In genomic region chr14:59310644-59311043, GRCh38 we compare ENCODE assay signal across 20 cellular contexts.
DNase-seq lines count a peak whose midpoint lies in the region; ATAC-seq, FAIRE-seq and TF ChIP-seq lines count a peak whose summit lies in the region.
"Had no signal": no experiment of that assay in that cellular context is flagged by ENCODE, and none has a peak within 500 bp of the region (broad histone marks: within the 10 kb centered on the region; RNA-seq: fewer than 3 reads in every experiment).

No MANE protein-coding gene starts in this region.

- no peak for DNase-seq in HEK293T (ENCODE audit: extremely low spot score)
- DNase-seq in RCC 7860 (ENCODE audit: low spot score) = peak; percentile 7
- peak; percentile 37 for DNase-seq in glomerular visceral epithelial cell (ENCODE audit: extremely low spot score)
- DNase-seq in type B pancreatic cell (ENCODE audit: extremely low spot score, unreplicated experiment) = no peak
- no peak for DNase-seq in occipital lobe (lab: John Stamatoyannopoulos, UW)
- DNase-seq in H54 (ENCODE audit: insufficient read length, low spot score) = no peak
- DNase-seq: activated CD8-positive, alpha-beta memory T cell treated with anti-CD3 and anti-CD28 coated beads, Interleukin-2, amount 50 U/mL, for 4 hours; DMS79 treated with DMSO at 0.1 percent for 48 hours; effector memory CD8-positive, alpha-beta T cell; HFFc6; mesendoderm; NCI-H187; NCI-H524 treated with DMSO at 0.1 percent for 48 hours; Peyer's patch; stimulated activated naive CD4-positive, alpha-beta T cell; T-helper 2 cell had no signal

- peaks cover 7% of the 10 kb centered on the region for H3K36me3 Mint-ChIP-seq in type B pancreatic cell
- H3K36me3 Mint-ChIP-seq: activated naive CD4-positive, alpha-beta T cell treated with anti-CD3 and anti-CD28 coated beads, Interleukin-2, amount 50 U/mL, for 72 hours had no signal

- no peaks in the 10 kb centered on the region for H3K27me3 Mint-ChIP-seq in type B pancreatic cell
- H3K27me3 Mint-ChIP-seq: effector memory CD8-positive, alpha-beta T cell had no signal

- FAIRE-seq in RCC 7860 (lab: Jason Lieb, UNC) (no peak), H54 (lab: Jason Lieb, UNC) (no peak)
- FAIRE-seq: frontal cortex had no signal

- POLR2A ChIA-PET in HEK293T (lab: Yijun Ruan, JAX) = no interaction called here

- TF ChIP-seq POLR2A in H54 (IDR thresholded peaks at IDR 0.05; ENCODE audit: low read depth, low read length) = no peak

- ATAC-seq in esophagus mucosa = no peak
- ATAC-seq: activated CD4-positive, CD25-positive, alpha-beta regulatory T cell treated with anti-CD3 and anti-CD28 coated beads, Interleukin-2, amount 50 U/mL, for 24 hours; activated naive CD4-positive, alpha-beta T cell treated with anti-CD3 and anti-CD28 coated beads, Interleukin-2, amount 50 U/mL, for 72 hours; effector memory CD8-positive, alpha-beta T cell had no signal

- peaks cover 33% of the 10 kb centered on the region for H3K4me1 Mint-ChIP-seq in type B pancreatic cell (ENCODE audit: unreplicated experiment)

- peak overlapping the region; percentile 26 for H3K27ac Mint-ChIP-seq in type B pancreatic cell
- H3K27ac Mint-ChIP-seq: activated naive CD4-positive, alpha-beta T cell treated with anti-CD3 and anti-CD28 coated beads, Interleukin-2, amount 50 U/mL, for 72 hours; effector memory CD8-positive, alpha-beta T cell; HFFc6 had no signal

- no peaks in the 10 kb centered on the region for H3K9me3 Mint-ChIP-seq in type B pancreatic cell
- H3K9me3 Mint-ChIP-seq: activated naive CD4-positive, alpha-beta T cell treated with anti-CD3 and anti-CD28 coated beads, Interleukin-2, amount 50 U/mL, for 72 hours; effector memory CD8-positive, alpha-beta T cell; HFFc6 had no signal

- CTCF ChIA-PET in HEK293T (lab: Yijun Ruan, JAX) = interaction anchor here (0.7 kb wide), 1 partner anchor 85 kb away, joined by 3 read pairs; no protein-coding TSS in a partner anchor

- peak overlapping the region; percentile 13 for H3K4me3 Mint-ChIP-seq in type B pancreatic cell
- H3K4me3 Mint-ChIP-seq: effector memory CD8-positive, alpha-beta T cell; HFFc6 had no signal

- TF ChIP-seq CTCF in type B pancreatic cell (conservative IDR thresholded peaks at IDR 0.05) = no peak

TF ChIP-seq in HEK293T, 16 proteins besides CTCF, POLR2A, EP300 and RAD21:
- no peak for TF ChIP-seq LEF1 (IDR thresholded peaks at IDR 0.05; ENCODE audit: borderline replicate concordance)
- no peak for TF ChIP-seq NFRKB (IDR thresholded peaks at IDR 0.05)
- no peak for TF ChIP-seq FOXK2 (IDR thresholded peaks at IDR 0.05)
- TF ChIP-seq L3MBTL2 (conservative IDR thresholded peaks at IDR 0.05) = no peak
- TF ChIP-seq, protein P1, sequence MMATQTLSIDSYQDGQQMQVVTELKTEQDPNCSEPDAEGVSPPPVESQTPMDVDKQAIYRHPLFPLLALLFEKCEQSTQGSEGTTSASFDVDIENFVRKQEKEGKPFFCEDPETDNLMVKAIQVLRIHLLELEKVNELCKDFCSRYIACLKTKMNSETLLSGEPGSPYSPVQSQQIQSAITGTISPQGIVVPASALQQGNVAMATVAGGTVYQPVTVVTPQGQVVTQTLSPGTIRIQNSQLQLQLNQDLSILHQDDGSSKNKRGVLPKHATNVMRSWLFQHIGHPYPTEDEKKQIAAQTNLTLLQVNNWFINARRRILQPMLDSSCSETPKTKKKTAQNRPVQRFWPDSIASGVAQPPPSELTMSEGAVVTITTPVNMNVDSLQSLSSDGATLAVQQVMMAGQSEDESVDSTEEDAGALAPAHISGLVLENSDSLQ (IDR thresholded peaks at IDR 0.05) = peak; percentile 83

Comparison
In these comparisons a context has a peak if more than half of its experiments do, and no peak if none do; other contexts are left out.
1. DNase-seq: peak in RCC 7860 (single experiment) and glomerular visceral epithelial cell (single experiment); none in HEK293T (single experiment), type B pancreatic cell (single experiment), occipital lobe (single experiment) and H54 (single experiment).